1 cellular context compared by ENCODE assay signal in genomic region chr2:113219889-113220641, GRCh38.
TF ChIP-seq lines count a peak whose summit lies in the region.

No MANE protein-coding gene starts in this region.

TF ChIP-seq in HepG2, 621 proteins besides CTCF, POLR2A, EP300 and RAD21 (continued from another document):
- no peak for TF ChIP-seq ATF5 (CRISPR knock-in tag; IDR thresholded peaks at IDR 0.05; ENCODE audit: low read depth)
